22 cellular contexts compared by ENCODE assay signal in genomic region chr9:115235221-115235620, GRCh38.
"Had no signal": no experiment of that assay in that cellular context is flagged by ENCODE, and none has a peak within 500 bp of the region (broad histone marks: within the 10 kb centered on the region; RNA-seq: fewer than 3 reads in every experiment).

No MANE protein-coding gene starts in this region.

- H3K27ac ChIP-seq: SK-N-MC had no signal

- H3K36me3 ChIP-seq: SJCRH30 had no signal

- H3K27me3 ChIP-seq: SJCRH30 had no signal

- H3K9me3 ChIP-seq: SJCRH30 had no signal

- H3K4me3 ChIP-seq: SJCRH30, SK-N-MC had no signal

- DNase-seq: KBM-7, NCI-H1092, NCI-H1105 treated with DMSO at 0.1 percent for 48 hours, NCI-H1417 treated with DMSO at 0.1 percent for 48 hours, NCI-H146, NCI-H1694 treated with DMSO at 0.1 percent for 48 hours, NCI-H1930, NCI-H2081, NCI-H2171, NCI-H226, NCI-H446, NCI-H510A, NCI-H524 treated with DMSO at 0.1 percent for 48 hours, NCI-H69, NCI-H774, PC-3, SHP77 treated with DMSO at 0.1 percent for 48 hours had no signal

- ATAC-seq: HepG2, Panc1, PC-3, Right ventricle myocardium inferior had no signal
